Comparison of ENCODE assay signal across 21 cellular contexts in the genomic region with DNA sequence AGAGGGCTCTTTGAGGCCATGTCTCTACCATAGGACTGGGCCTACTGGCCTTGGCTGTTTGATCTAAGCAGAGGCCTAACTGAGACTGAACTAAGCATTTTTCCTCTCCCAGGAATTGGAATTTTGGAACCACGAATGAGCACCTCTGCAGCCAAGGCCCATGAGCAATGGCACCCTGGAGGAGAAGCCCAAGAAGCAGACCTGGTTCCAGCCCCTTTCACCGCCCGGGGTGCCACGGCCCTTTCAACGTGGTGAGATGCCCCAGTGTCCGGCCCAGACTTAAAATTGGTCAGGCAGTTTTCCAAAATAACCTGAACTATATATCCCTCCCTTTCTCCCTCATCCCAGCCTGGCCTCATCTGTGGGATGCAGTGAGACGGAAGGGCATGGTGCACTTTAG. TPM values are rescaled to one million over a fixed set of nuclear protein-coding genes. Genes with fewer than 3 reads are reported as not detected.
A peak's percentile ranks its signal among the peaks of the same experiment; 100 is the strongest.
DNase-seq lines count a peak whose midpoint lies in the region; ATAC-seq, FAIRE-seq and TF ChIP-seq lines count a peak whose summit lies in the region.
"Had no signal": no experiment of that assay in that cellular context is flagged by ENCODE, and none has a peak within 500 bp of the region (broad histone marks: within the 10 kb centered on the region; RNA-seq: fewer than 3 reads in every experiment).

No MANE protein-coding gene starts in this region.

- FAIRE-seq in GM12878 (lab: Jason Lieb, UNC), result no peak
- FAIRE-seq: G401.6, K562 had no signal

- no peaks in the 10 kb centered on the region for H3K9me3 Mint-ChIP-seq in stimulated activated naive CD8-positive, alpha-beta T cell treated with anti-CD3 and anti-CD28 coated beads, Interleukin-15, amount 100 ng/mL, for 72 hours
- no peaks in the 10 kb centered on the region for H3K9me3 Mint-ChIP-seq in memory B cell
- no peaks in the 10 kb centered on the region for H3K9me3 Mint-ChIP-seq in stimulated activated naive B cell treated with anti-CD40 and anti-IgM and Interleukin-4, amounts not matched to agents 10 μg/mL and 1 μg/mL and 100 μg/mL, for 72 hours
- H3K9me3 Mint-ChIP-seq: CD8-positive, alpha-beta T cell had no signal

- intact Hi-C loops in GM12878 (cut with micrococcal nuclease; ENCODE audit: unreplicated experiment), result loop anchor here (2.0 kb wide), 1 partner anchor 101 kb away; no protein-coding TSS in a partner anchor

- 96% methylated on average over 7 of the region's 7 CpGs for WGBS in GM12878 (ENCODE audit: insufficient coverage, insufficient replicate concordance, low lambda C conversion rate, missing lambda C conversion rate)

- DNase-seq in stimulated activated naive CD8-positive, alpha-beta T cell treated with anti-CD3 and anti-CD28 coated beads, Interleukin-15, amount 100 ng/mL, for 72 hours, result no peak
- no peak for DNase-seq in stimulated activated naive CD8-positive, alpha-beta T cell treated with anti-CD3 and anti-CD28 coated beads, Interleukin-15, Interleukin-2, amounts not matched to agents 100 U/mL and 50 U/mL, for 24 hours
- DNase-seq in GM12878 (ENCODE audit: low read depth, low spot score), result no peak
- DNase-seq in memory B cell (ENCODE audit: low spot score in 2 of 2), result no peak
- DNase-seq in stimulated activated naive B cell treated with anti-CD40 and anti-IgM and Interleukin-4, amounts not matched to agents 10 μg/mL and 1 μg/mL and 100 μg/mL, for 72 hours, result no peak
- no peak for DNase-seq in COR-L47 (lab: John Stamatoyannopoulos, UW)
- no peak for DNase-seq in NCI-H2029 treated with DMSO at 0.1 percent for 48 hours (lab: John Stamatoyannopoulos, UW)
- no peak for DNase-seq in NCI-H1105 (lab: John Stamatoyannopoulos, UW)
- DNase-seq: AML-193; CD8-positive, alpha-beta T cell; DMS79 treated with DMSO at 0.1 percent for 48 hours; MV-4-11; NCI-H1436 treated with DMSO at 0.1 percent for 48 hours; NCI-H2081 treated with DMSO at 0.1 percent for 48 hours; NCI-H510A; NCI-H774; PC-3 had no signal

- RAD21 ChIA-PET in GM12878 (lab: Charles Lee; ENCODE audit: unreplicated experiment), result interaction anchor here (2.3 kb wide), 1 partner anchor 103 kb away, joined by 10 read pairs; no protein-coding TSS in a partner anchor

- H3K4me3 ChIP-seq in GM12878, result no peak overlapping the region
- H3K4me3 ChIP-seq: HAP-1, K562, SJSA1 had no signal

- no peak for TF ChIP-seq CTCF in GM12878 (IDR thresholded peaks at IDR 0.05 in 2 of 3, conservative IDR thresholded peaks at IDR 0.05 in 1 of 3; ENCODE audit: control insufficient read depth in 2 of 3, extremely low read depth in 1 of 3, insufficient read depth in 1 of 3, low read depth in 3 of 3, low read length in 3 of 3)

- H3K27me3 Mint-ChIP-seq in stimulated activated naive CD8-positive, alpha-beta T cell treated with anti-CD3 and anti-CD28 coated beads, Interleukin-15, amount 100 ng/mL, for 72 hours, result no peaks in the 10 kb centered on the region
- no peaks in the 10 kb centered on the region for H3K27me3 Mint-ChIP-seq in memory B cell
- no peaks in the 10 kb centered on the region for H3K27me3 Mint-ChIP-seq in stimulated activated naive B cell treated with anti-CD40 and anti-IgM and Interleukin-4, amounts not matched to agents 10 μg/mL and 1 μg/mL and 100 μg/mL, for 72 hours

- no peak overlapping the region for H2AFZ ChIP-seq in GM12878 (ENCODE audit: control insufficient read depth, low read depth, low read length)

- in situ Hi-C loops in GM12878 (cut with MboI), result no loop called here

- CTCF ChIA-PET in GM12878 (lab: Yijun Ruan, JAX), result interaction anchor here (0.5 to 2.9 kb wide), 4 partner anchors 27 to 101 kb away, joined by 3 to 12 read pairs (median 8); no protein-coding TSS in a partner anchor

- H3K4me1 Mint-ChIP-seq in stimulated activated naive CD8-positive, alpha-beta T cell treated with anti-CD3 and anti-CD28 coated beads, Interleukin-15, amount 100 ng/mL, for 72 hours, result peaks cover 44% of the 10 kb centered on the region
- H3K4me1 Mint-ChIP-seq in memory B cell, result peaks cover 47% of the 10 kb centered on the region
- peaks cover 59 to 82% of the 10 kb centered on the region in 2 donors for H3K4me1 Mint-ChIP-seq in stimulated activated naive B cell treated with anti-CD40 and anti-IgM and Interleukin-4, amounts not matched to agents 10 μg/mL and 1 μg/mL and 100 μg/mL, for 72 hours

- no peak for TF ChIP-seq RAD21 in GM12878 (IDR thresholded peaks at IDR 0.05; ENCODE audit: insufficient read depth, low read depth, low read length)

- no peak for TF ChIP-seq POLR2A in GM12878 (IDR thresholded peaks at IDR 0.05; ENCODE audit: low read depth, low read length)

- H3K36me3 Mint-ChIP-seq in memory B cell, result peaks cover 15% of the 10 kb centered on the region
- H3K36me3 Mint-ChIP-seq in stimulated activated naive B cell treated with anti-CD40 and anti-IgM and Interleukin-4, amounts not matched to agents 10 μg/mL and 1 μg/mL and 100 μg/mL, for 72 hours, result peaks cover 37 to 78% of the 10 kb centered on the region in 2 donors

- no peak for ATAC-seq in stimulated activated naive CD8-positive, alpha-beta T cell treated with anti-CD3 and anti-CD28 coated beads, Interleukin-15, amount 100 ng/mL, for 72 hours
- ATAC-seq in stimulated activated naive CD8-positive, alpha-beta T cell treated with anti-CD3 and anti-CD28 coated beads, Interleukin-15, Interleukin-2, amounts not matched to agents 100 U/mL and 50 U/mL, for 24 hours, result no peak
- ATAC-seq in GM12878 (no peak), memory B cell (ENCODE audit: low read depth) (no peak)
- no peak for ATAC-seq in stimulated activated naive B cell treated with anti-CD40 and anti-IgM and Interleukin-4, amounts not matched to agents 10 μg/mL and 1 μg/mL and 100 μg/mL, for 72 hours (replicated peaks)
- ATAC-seq: CD8-positive, alpha-beta T cell; K562; PC-3 had no signal

- BruUV-seq in GM12878 (replicated peaks; lab: Mats Ljungman, UMichigan), result no TSS peak

- H3K36me3 ChIP-seq in GM12878 (ENCODE audit: control insufficient read depth in 2 of 2, insufficient read depth in 2 of 2, low read length in 1 of 2), result peaks cover 18 to 21% of the 10 kb centered on the region in 2 experiments
- H3K36me3 ChIP-seq: HAP-1, SJSA1 had no signal

- POLR2A ChIA-PET in GM12878 (lab: Charles Lee), result no interaction called here

- H3K27ac Mint-ChIP-seq in stimulated activated naive CD8-positive, alpha-beta T cell treated with anti-CD3 and anti-CD28 coated beads, Interleukin-15, amount 100 ng/mL, for 72 hours, result peak overlapping the region; percentile 59 to 60
- peak overlapping the region; percentile 99 for H3K27ac Mint-ChIP-seq in memory B cell
- peak overlapping the region; percentile 96 for H3K27ac Mint-ChIP-seq in stimulated activated naive B cell treated with anti-CD40 and anti-IgM and Interleukin-4, amounts not matched to agents 10 μg/mL and 1 μg/mL and 100 μg/mL, for 72 hours
- H3K27ac Mint-ChIP-seq: CD8-positive, alpha-beta T cell had no signal

- H3K27ac ChIP-seq in GM12878 (ENCODE audit: control insufficient read depth, insufficient read depth), result no peak overlapping the region
- H3K27ac ChIP-seq: SJSA1 had no signal

- H3K4me3 Mint-ChIP-seq in stimulated activated naive CD8-positive, alpha-beta T cell treated with anti-CD3 and anti-CD28 coated beads, Interleukin-15, amount 100 ng/mL, for 72 hours, result no peak overlapping the region
- H3K4me3 Mint-ChIP-seq in memory B cell, result no peak overlapping the region
- H3K4me3 Mint-ChIP-seq in stimulated activated naive B cell treated with anti-CD40 and anti-IgM and Interleukin-4, amounts not matched to agents 10 μg/mL and 1 μg/mL and 100 μg/mL, for 72 hours, result no peak overlapping the region
- H3K4me3 Mint-ChIP-seq: CD8-positive, alpha-beta T cell had no signal

- no peak overlapping the region for H3K4me2 ChIP-seq in GM12878 (ENCODE audit: control insufficient read depth, insufficient read depth)

- 0 out of 2 replicates have a peak, but pooled peaks cover 2% of the 10 kb centered on the region for H4K20me1 ChIP-seq in GM12878 (ENCODE audit: control insufficient read depth, insufficient read depth)

- TF ChIP-seq EP300 in GM12878 (IDR thresholded peaks at IDR 0.05; ENCODE audit: borderline replicate concordance in 1 of 2, control insufficient read depth in 1 of 2, low read depth in 2 of 2, low read length in 2 of 2), result no peak

- SMC1A ChIA-PET in GM12878 (lab: Charles Lee; ENCODE audit: uncharacterized antibody, unreplicated experiment), result interaction anchor here (0.8 to 1.0 kb wide), 2 partner anchors 18 to 47 kb away, joined by 3 read pairs; no protein-coding TSS in a partner anchor

- no peak overlapping the region for H3K9ac ChIP-seq in GM12878 (ENCODE audit: control insufficient read depth, insufficient read depth, low read length)

- H3K79me2 ChIP-seq in GM12878 (ENCODE audit: control insufficient read depth, insufficient read depth, low read length), result peaks cover 34% of the 10 kb centered on the region

- H3K9me3 ChIP-seq in GM12878 (replicated peaks; ENCODE audit: control insufficient read depth, insufficient read depth, low read length), result no peaks in the 10 kb centered on the region
- H3K9me3 ChIP-seq: HAP-1, SJSA1 had no signal

- H3K4me1 ChIP-seq in GM12878 (ENCODE audit: control insufficient read depth, insufficient read depth, low read length), result peaks cover 18% of the 10 kb centered on the region
- H3K4me1 ChIP-seq: SJSA1 had no signal

- H3K27me3 ChIP-seq in GM12878 (replicated peaks in 1 of 2; ENCODE audit: control insufficient read depth in 2 of 2, insufficient read depth in 2 of 2, low read length in 1 of 2), result no peaks in the 10 kb centered on the region
- H3K27me3 ChIP-seq: SJSA1 had no signal

RNA-seq across cellular contexts. Expression of a gene that starts 43.5 kb away (rescaled TPM):
- total RNA-seq in GM12878 (2013; cell fraction: nucleolus; rRNA removed), result 47.6 and 51.1 TPM in 2 replicates
- total RNA-seq in GM12878 (2014; rRNA removed) (23.4 and 24.2 TPM in 2 replicates), GM12878 (2014; rRNA removed; fragmentation: Illumina TruSeq; extraction: Trizol) (12.7 and 15.3 TPM in 2 replicates), GM12878 (2021) (77.5 and 79.0 TPM in 2 replicates)
- 50.1 TPM for polyA plus RNA-seq in GM12878 (2011; ENCODE audit: low read depth)
- polyA plus RNA-seq in GM12878 (2011; rRNA removed) (29.6 and 36.5 TPM in 2 replicates), GM12878 (2014; fragmentation: Illumina TruSeq; extraction: Trizol) (66.7 and 68.8 TPM in 2 replicates), GM12878 (2014; fragmentation: Nextera tagmentation; extraction: Ambion mirVana) (10 to 100 TPM; 22.4 to 23.3 TPM), GM12878 (2014; rRNA removed) (42.6 and 45.5 TPM in 2 replicates), GM12878 (2016; fragmentation: Nextera tagmentation; extraction: Ambion mirVana) (10 to 100 TPM; 50.2 to 50.8 TPM)
- 36.7 and 49.7 TPM in 2 replicates for polyA plus RNA-seq in GM12878 (2011; cell fraction: cytosol; rRNA removed)
- 16.8 and 18.8 TPM in 2 replicates for polyA plus RNA-seq in GM12878 (2011; cell fraction: nucleus; rRNA removed)
- 58.2 and 65.9 TPM in 2 replicates for polyA plus RNA-seq in GM12878 (2012)
- 48.3 and 58.3 TPM in 2 replicates for polyA minus RNA-seq in GM12878 (2011; rRNA and poly(A)+ RNA removed)
- polyA minus RNA-seq in GM12878 (2011; cell fraction: cytosol; rRNA and poly(A)+ RNA removed), result 25.8 and 27.2 TPM in 2 replicates
- polyA minus RNA-seq in GM12878 (2011; cell fraction: nucleus; rRNA and poly(A)+ RNA removed), result 10.3 and 16.8 TPM in 2 replicates

RNA-seq across cellular contexts. Expression of a gene that starts 47.2 kb away (rescaled TPM):
- 17.9 and 19.4 TPM in 2 replicates for total RNA-seq in GM12878 (2013; cell fraction: nucleolus; rRNA removed)
- total RNA-seq in GM12878 (2014; rRNA removed), result 22.8 and 26.6 TPM in 2 replicates
- 33.4 and 34.6 TPM in 2 replicates for total RNA-seq in GM12878 (2014; rRNA removed; fragmentation: Illumina TruSeq; extraction: Trizol)
- total RNA-seq in GM12878 (2021), result 19.7 and 20.4 TPM in 2 replicates
- polyA plus RNA-seq in GM12878 (2011; ENCODE audit: low read depth), result 11.8 TPM
- polyA plus RNA-seq in GM12878 (2011; rRNA removed), result 21.1 and 27.5 TPM in 2 replicates
- polyA plus RNA-seq in GM12878 (2011; cell fraction: cytosol; rRNA removed), result 11.3 and 11.4 TPM in 2 replicates
- polyA plus RNA-seq in GM12878 (2011; cell fraction: nucleus; rRNA removed), result 7.2 and 8.2 TPM in 2 replicates
- polyA plus RNA-seq in GM12878 (2012), result 12.9 and 13.9 TPM in 2 replicates
- polyA plus RNA-seq in GM12878 (2014; fragmentation: Illumina TruSeq; extraction: Trizol), result 22.2 and 26.0 TPM in 2 replicates
- 10 to 100 TPM; 18.5 to 20.7 TPM for polyA plus RNA-seq in GM12878 (2014; fragmentation: Nextera tagmentation; extraction: Ambion mirVana)
- 16.5 and 20.0 TPM in 2 replicates for polyA plus RNA-seq in GM12878 (2014; rRNA removed)
- polyA plus RNA-seq in GM12878 (2016; fragmentation: Nextera tagmentation; extraction: Ambion mirVana), result 10 to 100 TPM; 20.2 to 22.0 TPM
- 22.7 and 27.6 TPM in 2 replicates for polyA minus RNA-seq in GM12878 (2011; rRNA and poly(A)+ RNA removed)
- 9.6 and 10.7 TPM in 2 replicates for polyA minus RNA-seq in GM12878 (2011; cell fraction: cytosol; rRNA and poly(A)+ RNA removed)
- polyA minus RNA-seq in GM12878 (2011; cell fraction: nucleus; rRNA and poly(A)+ RNA removed), result 5.0 and 6.0 TPM in 2 replicates
